In the genomic region with DNA sequence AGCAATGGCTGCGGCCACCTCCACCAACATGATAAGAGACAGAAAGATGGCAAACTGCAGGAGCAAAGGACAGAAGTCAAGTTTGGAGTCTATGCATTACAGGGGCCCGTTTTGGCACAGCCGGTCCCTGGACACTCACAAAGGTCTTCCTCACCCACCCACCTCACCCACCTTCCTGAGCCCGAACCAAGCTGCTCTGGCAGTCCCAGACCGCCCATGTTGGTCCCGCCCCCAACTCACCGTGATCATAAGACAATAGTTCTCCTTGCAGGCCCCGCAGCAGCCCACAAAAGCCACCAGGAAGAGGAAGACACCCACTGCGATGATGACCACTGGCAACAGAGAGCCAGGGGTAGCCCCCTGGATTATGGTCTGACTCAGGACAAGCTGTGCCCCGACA, we compare ENCODE assay signal across 8 cellular contexts. TPM values are rescaled to one million over a fixed set of nuclear protein-coding genes. Genes with fewer than 3 reads are reported as not detected.
DNase-seq lines count a peak whose midpoint lies in the region; ATAC-seq and TF ChIP-seq lines count a peak whose summit lies in the region.

No MANE protein-coding gene starts in this region.

- peak overlapping the region; percentile 64 to 94 (median 78) for H3K4me3 Mint-ChIP-seq in naive thymus-derived CD4-positive, alpha-beta T cell

- H3K4me3 ChIP-seq in MG63 (peak overlapping the region; percentile 85), dorsolateral prefrontal cortex (peak overlapping the region in 53 of 59 donors; percentile 48 to 97 (median 85))
- H3K4me3 ChIP-seq in naive thymus-derived CD4-positive, alpha-beta T cell (ENCODE audit: low read length), result no peak overlapping the region

- H3K27ac Mint-ChIP-seq in naive thymus-derived CD4-positive, alpha-beta T cell, result peak overlapping the region; percentile 49 to 88 (median 84)

- no peaks in the 10 kb centered on the region for H3K9me3 Mint-ChIP-seq in naive thymus-derived CD4-positive, alpha-beta T cell

- H3K27ac ChIP-seq in 22Rv1 (peak overlapping the region; percentile 99), dorsolateral prefrontal cortex (peak overlapping the region in 56 of 59 donors; percentile 19 to 100 (median 99))
- peak overlapping the region; percentile 23 for H3K27ac ChIP-seq in naive thymus-derived CD4-positive, alpha-beta T cell (ENCODE audit: low read depth, low read length)

- H3K4me1 Mint-ChIP-seq in naive thymus-derived CD4-positive, alpha-beta T cell, result peaks cover 33 to 46% (median 38%) of the 10 kb centered on the region in 7 donors

- H3K4me1 ChIP-seq in naive thymus-derived CD4-positive, alpha-beta T cell (ENCODE audit: control insufficient read depth in 2 of 2, insufficient read depth in 2 of 2, low read length in 2 of 2), result peaks cover 13 to 20% of the 10 kb centered on the region in 2 donors

- peaks cover 53% of the 10 kb centered on the region for H3K36me3 ChIP-seq in MG63
- H3K36me3 ChIP-seq in naive thymus-derived CD4-positive, alpha-beta T cell (ENCODE audit: control insufficient read depth in 2 of 3, insufficient read depth in 3 of 3, low read length in 3 of 3), result no peaks in the 10 kb centered on the region

- H3K36me3 Mint-ChIP-seq in naive thymus-derived CD4-positive, alpha-beta T cell, result peaks cover 0 to 12% (median 0%) of the 10 kb centered on the region in 5 donors

- CTCF ChIA-PET in naive thymus-derived CD4-positive, alpha-beta T cell (lab: Charles Lee), result interaction anchor here (1.2 kb wide), 1 partner anchor 10 kb away, joined by 5 read pairs; no protein-coding TSS in a partner anchor

- intact Hi-C loops in dorsolateral prefrontal cortex (cut with DNase I), result no loop called here
- intact Hi-C loops in naive thymus-derived CD4-positive, alpha-beta T cell (cut with micrococcal nuclease), result no loop called here

- no peak for TF ChIP-seq CTCF in 22Rv1 (IDR thresholded peaks at IDR 0.05)
- no peak for TF ChIP-seq CTCF in dorsolateral prefrontal cortex (IDR thresholded peaks at IDR 0.05 in 54 of 56, conservative IDR thresholded peaks at IDR 0.05 in 2 of 56; ENCODE audit: low read depth in 1 of 56, partially characterized antibody in 56 of 56)

- POLR2A ChIA-PET in naive thymus-derived CD4-positive, alpha-beta T cell (lab: Charles Lee), result no interaction called here

- ATAC-seq in naive thymus-derived CD4-positive, alpha-beta T cell, result no peak
- ATAC-seq in HG02870 (IDR thresholded peaks at IDR 0.05; ENCODE audit: unreplicated experiment), result no peak

- no peaks in the 10 kb centered on the region for H3K27me3 Mint-ChIP-seq in naive thymus-derived CD4-positive, alpha-beta T cell

- H3K9me3 ChIP-seq in MG63, result no peaks in the 10 kb centered on the region
- H3K9me3 ChIP-seq in naive thymus-derived CD4-positive, alpha-beta T cell (ENCODE audit: control insufficient read depth in 2 of 3, low read length in 3 of 3), result no peaks in the 10 kb centered on the region

- H3K27me3 ChIP-seq in MG63 (no peaks in the 10 kb centered on the region), dorsolateral prefrontal cortex (no peaks in the 10 kb centered on the region)
- H3K27me3 ChIP-seq in naive thymus-derived CD4-positive, alpha-beta T cell (ENCODE audit: control insufficient read depth in 2 of 2, insufficient read depth in 2 of 2, low read length in 2 of 2), result no peaks in the 10 kb centered on the region

- DNase-seq in MG63 (no peak), dorsolateral prefrontal cortex (no peak), NCI-H146 (lab: John Stamatoyannopoulos, UW) (no peak), NCI-H2081 (lab: John Stamatoyannopoulos, UW) (no peak), NOMO-1 treated with dmso at 0.1 percent for 144 hours (lab: John Stamatoyannopoulos, UW; ENCODE audit: unreplicated experiment) (no peak)
- no peak for DNase-seq in naive thymus-derived CD4-positive, alpha-beta T cell

RNA-seq across cellular contexts. Expression of a gene that starts 1.9 kb away (rescaled TPM):
- total RNA-seq in MG63 (2014; rRNA removed; shearing (Covaris generic); ENCODE audit: low replicate concordance), result 1,474 and 1,678 TPM in 2 replicates
- 100 to 1,000 TPM; 216 to 509 (median 301) TPM for total RNA-seq in dorsolateral prefrontal cortex
- total RNA-seq in naive thymus-derived CD4-positive, alpha-beta T cell, result 100 to 1,000 TPM in 2 of 5 experiments, 10 to 100 TPM in 3; 43.2 to 216 (median 54.3) TPM
- 10 to 100 TPM; 68.7 to 69.8 TPM for polyA plus RNA-seq in naive thymus-derived CD4-positive, alpha-beta T cell

RNA-seq across cellular contexts. Expression of a gene that starts 6.7 kb away (rescaled TPM):
- total RNA-seq in MG63 (2014; rRNA removed; shearing (Covaris generic); ENCODE audit: low replicate concordance), result 3.1 and 5.0 TPM in 2 replicates
- 10 to 100 TPM in 45 of 120 experiments, 1 to 10 TPM in 75; 3.2 to 19.4 (median 9.0) TPM for total RNA-seq in dorsolateral prefrontal cortex
- 10 to 100 TPM; 14.6 to 24.9 (median 15.9) TPM for total RNA-seq in naive thymus-derived CD4-positive, alpha-beta T cell
- polyA plus RNA-seq in naive thymus-derived CD4-positive, alpha-beta T cell, result 1 to 10 TPM in 1 of 2 donors, under 1 TPM in 1; 0.67 to 1.3 TPM

RNA-seq across cellular contexts. Expression of a gene that starts 11.1 kb away (rescaled TPM):
- total RNA-seq in MG63 (2014; rRNA removed; shearing (Covaris generic); ENCODE audit: low replicate concordance), result 75.7 and 97.6 TPM in 2 replicates
- 100 to 1,000 TPM in 89 of 120 experiments, 10 to 100 TPM in 31; 73.5 to 149 (median 111) TPM for total RNA-seq in dorsolateral prefrontal cortex
- total RNA-seq in naive thymus-derived CD4-positive, alpha-beta T cell, result 100 to 1,000 TPM in 1 of 5 experiments, 10 to 100 TPM in 4; 37.6 to 112 (median 71.5) TPM
- 100 to 1,000 TPM in 1 of 2 donors, 10 to 100 TPM in 1; 83.5 to 102 TPM for polyA plus RNA-seq in naive thymus-derived CD4-positive, alpha-beta T cell

RNA-seq across cellular contexts. Expression of a gene that starts 16.0 kb away (rescaled TPM):
- total RNA-seq in MG63 (2014; rRNA removed; shearing (Covaris generic); ENCODE audit: low replicate concordance), result 2.8 and 3.9 TPM in 2 replicates
- 10 to 100 TPM; 11.9 to 63.8 (median 21.4) TPM for total RNA-seq in dorsolateral prefrontal cortex
- 10 to 100 TPM in 3 of 5 experiments, 1 to 10 TPM in 2; 6.6 to 16.2 (median 12.0) TPM for total RNA-seq in naive thymus-derived CD4-positive, alpha-beta T cell
- polyA plus RNA-seq in naive thymus-derived CD4-positive, alpha-beta T cell, result under 1 TPM; 0.79 TPM

RNA-seq across cellular contexts. Expression of a gene that starts 19.2 kb away (rescaled TPM):
- 18.8 and 27.4 TPM in 2 replicates for total RNA-seq in MG63 (2014; rRNA removed; shearing (Covaris generic); ENCODE audit: low replicate concordance)
- total RNA-seq in dorsolateral prefrontal cortex, result 100 to 1,000 TPM in 38 of 120 experiments, 10 to 100 TPM in 82; 47.1 to 183 (median 85.5) TPM
- 1 to 10 TPM; 1.4 to 4.6 (median 3.6) TPM for total RNA-seq in naive thymus-derived CD4-positive, alpha-beta T cell
- polyA plus RNA-seq in naive thymus-derived CD4-positive, alpha-beta T cell, result not detected

Comparison
In these comparisons a context has a peak if more than half of its experiments do, and no peak if none do; other contexts are left out.
1. H3K27ac ChIP-seq: peak in every context shown above with its lines; median percentile 99 in 22Rv1; 99 in dorsolateral prefrontal cortex; 23 in naive thymus-derived CD4-positive, alpha-beta T cell.